In genomic region chr11:73931039-73931645, GRCh38 we compare ENCODE assay signal across 9 cellular contexts. TPM values are rescaled to one million over a fixed set of nuclear protein-coding genes. Genes with fewer than 3 reads are reported as not detected.
DNase-seq lines count a peak whose midpoint lies in the region; ATAC-seq and TF ChIP-seq lines count a peak whose summit lies in the region.
"Had no signal": no experiment of that assay in that cellular context is flagged by ENCODE, and none has a peak within 500 bp of the region (broad histone marks: within the 10 kb centered on the region; RNA-seq: fewer than 3 reads in every experiment).

No MANE protein-coding gene starts in this region.

- no peak for TF ChIP-seq EP300 in tibial nerve (IDR thresholded peaks at IDR 0.05)

- no peak overlapping the region for H3K4me3 Mint-ChIP-seq in CD4-positive, alpha-beta T cell
- no peak overlapping the region for H3K4me3 Mint-ChIP-seq in GM23338
- H3K4me3 Mint-ChIP-seq: naive B cell had no signal

- peaks cover 76% of the 10 kb centered on the region for H3K36me3 Mint-ChIP-seq in CD4-positive, alpha-beta T cell (ENCODE audit: low read depth)
- H3K36me3 Mint-ChIP-seq in GM23338 (ENCODE audit: low read depth), result peaks cover 36% of the 10 kb centered on the region

- no peak for TF ChIP-seq CTCF in CD4-positive, alpha-beta T cell (IDR thresholded peaks at IDR 0.05)
- TF ChIP-seq CTCF in GM23338 (conservative IDR thresholded peaks at IDR 0.05; ENCODE audit: low read depth in 2 of 2), result peak; percentile 69 to 87
- peak in 4 of 5 experiments; percentile 15 to 32 (median 21) for TF ChIP-seq CTCF in tibial nerve (IDR thresholded peaks at IDR 0.05)

- H3K27me3 ChIP-seq in CD4-positive, alpha-beta T cell (ENCODE audit: control insufficient read depth, insufficient read depth, low read length), result no peaks in the 10 kb centered on the region
- no peaks in the 10 kb centered on the region for H3K27me3 ChIP-seq in GM23338 (ENCODE audit: insufficient read depth)
- no peaks in the 10 kb centered on the region for H3K27me3 ChIP-seq in tibial nerve

- no peak overlapping the region for H3K27ac ChIP-seq in CD4-positive, alpha-beta T cell (ENCODE audit: low read depth, low read length)
- no peak overlapping the region for H3K27ac ChIP-seq in GM23338 (ENCODE audit: low read depth)
- H3K27ac ChIP-seq in tibial nerve, result no peak overlapping the region

- H3K36me3 ChIP-seq in GM23338 (ENCODE audit: insufficient read depth), result no peaks in the 10 kb centered on the region
- peaks cover 0 to 67% (median 8%) of the 10 kb centered on the region in 3 donors for H3K36me3 ChIP-seq in tibial nerve

- H3K27me3 Mint-ChIP-seq in CD4-positive, alpha-beta T cell, result no peaks in the 10 kb centered on the region
- no peaks in the 10 kb centered on the region for H3K27me3 Mint-ChIP-seq in GM23338 (ENCODE audit: insufficient read depth, low read depth, poor library complexity)
- H3K27me3 Mint-ChIP-seq: naive B cell had no signal

- H3K4me1 Mint-ChIP-seq in CD4-positive, alpha-beta T cell (ENCODE audit: low read depth), result no peaks in the 10 kb centered on the region
- H3K4me1 Mint-ChIP-seq in GM23338, result peaks cover 2% of the 10 kb centered on the region; the same call in 1 of the 3 replicates
- H3K4me1 Mint-ChIP-seq: naive B cell had no signal

- no peak overlapping the region for H3K27ac Mint-ChIP-seq in CD4-positive, alpha-beta T cell
- H3K27ac Mint-ChIP-seq in GM23338, result peak overlapping the region; percentile 44; the same call in 1 of the 2 replicates
- H3K27ac Mint-ChIP-seq: naive B cell had no signal

- H3K9me3 ChIP-seq in CD4-positive, alpha-beta T cell (ENCODE audit: control insufficient read depth, low read length), result no peaks in the 10 kb centered on the region
- no peaks in the 10 kb centered on the region for H3K9me3 ChIP-seq in tibial nerve

- H3K9me2 ChIP-seq in GM23338 (ENCODE audit: insufficient read depth), result no peaks in the 10 kb centered on the region

- POLR2A ChIA-PET in CD4-positive, alpha-beta T cell (lab: Charles Lee), result no interaction called here

- CTCF ChIA-PET in CD4-positive, alpha-beta T cell (lab: Charles Lee), result no interaction called here

- no peak overlapping the region for H3K4me2 ChIP-seq in GM23338

- no peak for DNase-seq in CD4-positive, alpha-beta T cell
- DNase-seq in GM23338 (ENCODE audit: low spot score) (peak; percentile 90), NCI-H2196 treated with DMSO at 0.1 percent for 48 hours (lab: John Stamatoyannopoulos, UW; ENCODE audit: unreplicated experiment) (peak; percentile 50), amygdala (lab: John Stamatoyannopoulos, UW) (peak in 29 of 56 donors; percentile 3 to 68 (median 21)), inferior parietal cortex (ENCODE audit: extremely low spot score) (peak; percentile 71), tibial nerve (ENCODE audit: low spot score in 2 of 2) (no peak)
- DNase-seq in stimulated activated CD4-positive, alpha-beta T cell treated with anti-CD3 and anti-CD28 coated beads, Interleukin-4, amount 100 ng/mL, for 24 hours, result no peak
- DNase-seq: naive B cell had no signal

- intact Hi-C loops in CD4-positive, alpha-beta T cell (cut with DNase I, micrococcal nuclease), result loop anchor here in 1 of 2 experiments (5.0 kb wide), 1 partner anchor 304 kb away; no protein-coding TSS in a partner anchor

- no peaks in the 10 kb centered on the region for H4K20me1 ChIP-seq in GM23338 (replicated peaks; ENCODE audit: insufficient read depth)

- no peak overlapping the region for H2AFZ ChIP-seq in GM23338

- TF ChIP-seq POLR2A in tibial nerve (IDR thresholded peaks at IDR 0.05), result no peak
- TF ChIP-seq POLR2A in GM18505 (IDR thresholded peaks at IDR 0.05; ENCODE audit: borderline replicate concordance, extremely low read depth, insufficient read depth, insufficient read length), result no peak

- H3K79me2 ChIP-seq in GM23338 (replicated peaks; ENCODE audit: insufficient read depth), result no peaks in the 10 kb centered on the region

- H3K9me3 Mint-ChIP-seq in CD4-positive, alpha-beta T cell, result no peaks in the 10 kb centered on the region
- peaks cover 3% of the 10 kb centered on the region; the same call in 2 of the 3 replicates for H3K9me3 Mint-ChIP-seq in GM23338
- H3K9me3 Mint-ChIP-seq: naive B cell had no signal

- H3K4me1 ChIP-seq in GM23338 (ENCODE audit: insufficient read depth), result no peaks in the 10 kb centered on the region
- no peaks in the 10 kb centered on the region for H3K4me1 ChIP-seq in tibial nerve

- H3K4me3 ChIP-seq in GM23338 (no peak overlapping the region), tibial nerve (no peak overlapping the region)

- peak; percentile 26 for ATAC-seq in CD4-positive, alpha-beta T cell (ENCODE audit: poor library complexity)
- ATAC-seq in GM23338, result peak; percentile 100
- ATAC-seq in GM18505 (IDR thresholded peaks at IDR 0.05; ENCODE audit: unreplicated experiment), result no peak

- WGBS in tibial nerve, 2 donors, result 48 to 61% methylated on average over 7 of the region's 7 CpGs

- no peaks in the 10 kb centered on the region for H3F3A ChIP-seq in GM23338 (replicated peaks; ENCODE audit: low read depth)

TF ChIP-seq in GM23338, 12 proteins besides CTCF, POLR2A, EP300 and RAD21:
- 0 out of 2 replicates have a peak, but pooled peaks have one; percentile 26 for TF ChIP-seq CREB1 (CRISPR knock-in tag; IDR thresholded peaks at IDR 0.05; ENCODE audit: low read depth)
- TF ChIP-seq ZNF114 (CRISPR knock-in tag; IDR thresholded peaks at IDR 0.05), result no peak
TF ChIP-seq in GM23338: peak in this region for 1.

RNA-seq across cellular contexts. Expression of gene DNAJB13, which starts 19.7 kb away (rescaled TPM):
- not detected for total RNA-seq in CD4-positive, alpha-beta T cell
- total RNA-seq in GM23338 (2014; rRNA removed; shearing (Covaris generic)), result 0.14 TPM in 1 of 2 replicates, not detected in the other
- polyA plus RNA-seq in GM23338 (2016; fragmentation: Nextera tagmentation; extraction: Ambion mirVana), result 0.32 and 0.50 TPM in 2 replicates
- total RNA-seq in tibial nerve, result 1 to 10 TPM in 1 of 4 donors, not detected in 3; 1.2 TPM

RNA-seq across cellular contexts. Expression of gene UCP2, which starts 51.5 kb away (rescaled TPM):
- total RNA-seq in CD4-positive, alpha-beta T cell, result 100 to 1,000 TPM; 467 to 468 TPM
- 69.8 and 76.9 TPM in 2 replicates for total RNA-seq in GM23338 (2014; rRNA removed; shearing (Covaris generic))
- polyA plus RNA-seq in GM23338 (2016; fragmentation: Nextera tagmentation; extraction: Ambion mirVana), result 59.4 and 60.1 TPM in 2 replicates
- 10 to 100 TPM; 18.6 to 60.6 (median 53.0) TPM for total RNA-seq in tibial nerve

RNA-seq across cellular contexts. Expression of gene PAAF1, which starts 54.3 kb away (rescaled TPM):
- total RNA-seq in CD4-positive, alpha-beta T cell, result 1 to 10 TPM; 6.2 to 7.6 TPM
- 13.6 and 16.1 TPM in 2 replicates for total RNA-seq in GM23338 (2014; rRNA removed; shearing (Covaris generic))
- 17.7 and 18.1 TPM in 2 replicates for polyA plus RNA-seq in GM23338 (2016; fragmentation: Nextera tagmentation; extraction: Ambion mirVana)
- 10 to 100 TPM; 24.9 to 39.1 (median 32.7) TPM for total RNA-seq in tibial nerve

RNA-seq across cellular contexts. Expression of gene COA4, which starts 54.5 kb away (rescaled TPM):
- total RNA-seq in CD4-positive, alpha-beta T cell, result 10 to 100 TPM; 20.7 to 23.9 TPM
- total RNA-seq in GM23338 (2014; rRNA removed; shearing (Covaris generic)), result 168 and 188 TPM in 2 replicates
- 166 and 174 TPM in 2 replicates for polyA plus RNA-seq in GM23338 (2016; fragmentation: Nextera tagmentation; extraction: Ambion mirVana)
- total RNA-seq in tibial nerve, result 100 to 1,000 TPM in 1 of 4 donors, 10 to 100 TPM in 3; 63.2 to 100 (median 69.2) TPM

Comparison
In these comparisons a context has a peak if more than half of its experiments do, and no peak if none do; other contexts are left out.
1. DNase-seq: peak in GM23338 (single experiment), NCI-H2196 treated with DMSO at 0.1 percent for 48 hours (single experiment), amygdala (29 of 56) and inferior parietal cortex (single experiment); none in CD4-positive, alpha-beta T cell (0 of 10), tibial nerve (0 of 2) and stimulated activated CD4-positive, alpha-beta T cell treated with anti-CD3 and anti-CD28 coated beads, Interleukin-4, amount 100 ng/mL, for 24 hours (single experiment).